16 cellular contexts compared by ENCODE assay signal in genomic region chr22:49996192-49996531, GRCh38. TPM values are rescaled to one million over a fixed set of nuclear protein-coding genes. Genes with fewer than 3 reads are reported as not detected.
"Had no signal": no experiment of that assay in that cellular context is flagged by ENCODE, and none has a peak within 500 bp of the region (broad histone marks: within the 10 kb centered on the region; RNA-seq: fewer than 3 reads in every experiment).

No MANE protein-coding gene starts in this region.

- H3K27ac ChIP-seq: adrenal gland, esophagus muscularis mucosa, pancreas, vagina had no signal

- H3K36me3 ChIP-seq: adrenal gland, esophagus muscularis mucosa, pancreas, tibial nerve, vagina had no signal

- H3K4me3 Mint-ChIP-seq: activated naive CD4-positive, alpha-beta T cell treated with anti-CD3 and anti-CD28 coated beads, Interleukin-2, amount 50 U/mL, for 24 hours; mesothelial cell of epicardium; neural crest cell; stimulated activated effector memory CD8-positive, alpha-beta T cell treated with anti-CD3 and anti-CD28 coated beads, Interleukin-12 subunit alpha, Interleukin-12 subunit beta, amount 100 ng/mL, for 72 hours had no signal

- H3K27ac Mint-ChIP-seq: activated naive CD4-positive, alpha-beta T cell treated with anti-CD3 and anti-CD28 coated beads, Interleukin-2, amount 50 U/mL, for 24 hours; mesothelial cell of epicardium; stimulated activated effector memory CD8-positive, alpha-beta T cell treated with anti-CD3 and anti-CD28 coated beads, Interleukin-12 subunit alpha, Interleukin-12 subunit beta, amount 100 ng/mL, for 72 hours had no signal

- H3K4me1 ChIP-seq: pancreas had no signal

- DNase-seq: activated CD4-positive, alpha-beta T cell treated with anti-CD3 and anti-CD28 coated beads, Interleukin-2, amount 50 U/mL, for 1 hour; hypothalamus; left ventricle myocardium superior; stimulated activated CD4-positive, alpha-beta T cell treated with anti-CD3 and anti-CD28 coated beads, Interleukin-12 subunit alpha, Interleukin-12 subunit beta, amount 100 ng/mL, for 4 hours had no signal

- H3K4me3 ChIP-seq: adrenal gland, esophagus muscularis mucosa, pancreas, tibial nerve, vagina had no signal

- H3K36me3 Mint-ChIP-seq: activated naive CD4-positive, alpha-beta T cell treated with anti-CD3 and anti-CD28 coated beads, Interleukin-2, amount 50 U/mL, for 24 hours; mesothelial cell of epicardium; stimulated activated effector memory CD8-positive, alpha-beta T cell treated with anti-CD3 and anti-CD28 coated beads, Interleukin-12 subunit alpha, Interleukin-12 subunit beta, amount 100 ng/mL, for 72 hours had no signal

- H3K27me3 Mint-ChIP-seq: activated naive CD4-positive, alpha-beta T cell treated with anti-CD3 and anti-CD28 coated beads, Interleukin-2, amount 50 U/mL, for 24 hours had no signal

- H3K9me3 ChIP-seq: pancreas had no signal

- H3K27me3 ChIP-seq: pancreas, vagina had no signal

- ATAC-seq: activated CD4-positive, CD25-positive, alpha-beta regulatory T cell treated with anti-CD3 and anti-CD28 coated beads, Interleukin-2, amount 50 U/mL, for 24 hours; left ventricle myocardium superior; pancreas; stimulated activated effector memory CD8-positive, alpha-beta T cell treated with anti-CD3 and anti-CD28 coated beads, Interleukin-12 subunit alpha, Interleukin-12 subunit beta, amount 100 ng/mL, for 72 hours had no signal

RNA-seq across cellular contexts. Expression of gene IL17REL, which starts 16.4 kb away (rescaled TPM):
- total RNA-seq: adrenal gland, esophagus muscularis mucosa, fibroblast of villous mesenchyme, left ventricle myocardium superior, pancreas, subcutaneous adipose tissue, tibial nerve, vagina had no signal
- polyA plus RNA-seq: adrenal gland, pancreas had no signal
